In genomic region chr1:26950602-26951001, GRCh38 we compare ENCODE assay signal across 1 cellular context.
TF ChIP-seq lines count a peak whose summit lies in the region.

No MANE protein-coding gene starts in this region.

TF ChIP-seq in K562, 482 proteins besides CTCF, POLR2A, EP300 and RAD21 (continued from another document and continues in another):
- TF ChIP-seq ZNF280B (CRISPR knock-in tag; IDR thresholded peaks at IDR 0.05) (no peak), SRF (CRISPR knock-in tag; IDR thresholded peaks at IDR 0.05) (peak in 1 of 2 experiments; percentile 76; a peak in 2 of 4 replicates), IRF1 (CRISPR knock-in tag; IDR thresholded peaks at IDR 0.05; ENCODE audit: borderline replicate concordance) (no peak), PREB (CRISPR knock-in tag; IDR thresholded peaks at IDR 0.05) (no peak), ZNF780A (CRISPR knock-in tag; IDR thresholded peaks at IDR 0.05) (no peak), MXI1 (IDR thresholded peaks at IDR 0.05; ENCODE audit: low read depth, low read length) (no peak), BRCA1 (IDR thresholded peaks at IDR 0.05) (no peak), BRCA1 (CRISPR knock-in tag; IDR thresholded peaks at IDR 0.05) (no peak), IFI16 (CRISPR knock-in tag; IDR thresholded peaks at IDR 0.05) (no peak), NFATC3 (IDR thresholded peaks at IDR 0.05) (no peak), DACH1 (IDR thresholded peaks at IDR 0.05; ENCODE audit: partially characterized antibody) (no peak), ZNF586 (CRISPR knock-in tag; conservative IDR thresholded peaks at IDR 0.05) (no peak), GTF3C2 (IDR thresholded peaks at IDR 0.05; ENCODE audit: borderline replicate concordance, extremely low read depth, insufficient read length) (no peak), PHTF2 (CRISPR knock-in tag; IDR thresholded peaks at IDR 0.05) (no peak), SIRT6 (IDR thresholded peaks at IDR 0.05; ENCODE audit: low read depth, low read length) (no peak), BACH1 (tag; IDR thresholded peaks at IDR 0.05) (peak; percentile 22; the same call in 1 of the 2 replicates), GTF2F1 (IDR thresholded peaks at IDR 0.05; ENCODE audit: low read depth, low read length) (no peak), FOXA3 (CRISPR knock-in tag; conservative IDR thresholded peaks at IDR 0.05 in 1 of 2, IDR thresholded peaks at IDR 0.05 in 1 of 2) (peak in 1 of 2 experiments; percentile 56; a peak in 1 of 4 replicates), SNRNP70 (optimal IDR thresholded peaks at IDR 0.05; ENCODE audit: low read depth, low read length) (no peak), ZKSCAN8 (CRISPR knock-in tag; IDR thresholded peaks at IDR 0.05) (no peak), FOS (IDR thresholded peaks at IDR 0.05; ENCODE audit: extremely low read depth, insufficient read length) (no peak), USF1 (CRISPR knock-in tag; IDR thresholded peaks at IDR 0.05) (peak; percentile 38; the same call in 1 of the 2 replicates), ATF6 (CRISPR knock-in tag; IDR thresholded peaks at IDR 0.05) (no peak), MBD1 (CRISPR knock-in tag; IDR thresholded peaks at IDR 0.05) (no peak), MEIS2 (IDR thresholded peaks at IDR 0.05; ENCODE audit: partially characterized antibody) (peak; percentile 53), E2F8 (IDR thresholded peaks at IDR 0.05; ENCODE audit: low read depth, partially characterized antibody) (no peak), NFE2 (IDR thresholded peaks at IDR 0.05; ENCODE audit: low read depth) (peak; percentile 52), MNT (conservative IDR thresholded peaks at IDR 0.05) (peak in 1 of 2 experiments; percentile 18; a peak in 1 of 4 replicates), KHSRP (IDR thresholded peaks at IDR 0.05) (no peak), ZNF707 (CRISPR knock-in tag; conservative IDR thresholded peaks at IDR 0.05) (no peak), STAT5B (CRISPR knock-in tag; IDR thresholded peaks at IDR 0.05) (no peak), L3MBTL2 (IDR thresholded peaks at IDR 0.05) (peak; percentile 31; the same call in 1 of the 2 replicates), TEAD4 (IDR thresholded peaks at IDR 0.05; ENCODE audit: low read length) (no peak), TEAD4 (CRISPR knock-in tag; IDR thresholded peaks at IDR 0.05; ENCODE audit: borderline replicate concordance) (0 out of 2 replicates have a peak, but pooled peaks have one; percentile 16), FOXP4 (CRISPR knock-in tag; IDR thresholded peaks at IDR 0.05; ENCODE audit: borderline replicate concordance) (no peak), ZNF165 (CRISPR knock-in tag; IDR thresholded peaks at IDR 0.05; ENCODE audit: borderline replicate concordance) (no peak), XRCC5 (IDR thresholded peaks at IDR 0.05; ENCODE audit: low read depth, low read length) (0 out of 2 replicates have a peak, but pooled peaks have one; percentile 30), ARHGAP35 (IDR thresholded peaks at IDR 0.05; ENCODE audit: partially characterized antibody) (no peak), U2AF2 (optimal IDR thresholded peaks at IDR 0.05; ENCODE audit: low read depth, low read length) (no peak), NFIC (IDR thresholded peaks at IDR 0.05) (no peak), NBN (IDR thresholded peaks at IDR 0.05; ENCODE audit: low read depth) (no peak), TAL1 (IDR thresholded peaks at IDR 0.05) (no peak), ZNF232 (CRISPR knock-in tag; IDR thresholded peaks at IDR 0.05) (no peak), TRIM24 (IDR thresholded peaks at IDR 0.05) (no peak), STAT5A (IDR thresholded peaks at IDR 0.05; ENCODE audit: borderline replicate concordance, low read length) (no peak), CBX3 (IDR thresholded peaks at IDR 0.05; ENCODE audit: borderline replicate concordance in 1 of 2, low read length in 2 of 2) (no peak), BHLHE40 (IDR thresholded peaks at IDR 0.05; ENCODE audit: low read length) (peak; percentile 92), HINFP (tag; conservative IDR thresholded peaks at IDR 0.05; ENCODE audit: low read depth) (no peak), ZFPM2 (CRISPR knock-in tag; IDR thresholded peaks at IDR 0.05) (no peak)
